In genomic region chr6:159434410-159434809, GRCh38 we compare ENCODE assay signal across 20 cellular contexts.
"Had no signal": no experiment of that assay in that cellular context is flagged by ENCODE, and none has a peak within 500 bp of the region (broad histone marks: within the 10 kb centered on the region; RNA-seq: fewer than 3 reads in every experiment).

No MANE protein-coding gene starts in this region.

- H3K27me3 ChIP-seq: sigmoid colon, tibial artery, uterus had no signal

- DNase-seq: hypothalamus; islet precursor cell; left ventricle myocardium inferior; mesenchymal stem cell; naive thymus-derived CD8-positive, alpha-beta T cell; nucleus accumbens; retina; right cardiac atrium; sigmoid colon; small intestine; spleen; stimulated activated CD4-positive, alpha-beta T cell treated with anti-CD3 and anti-CD28 coated beads, Interleukin-4, amount 100 ng/mL, for 24 hours; stimulated activated naive CD4-positive, alpha-beta T cell; tibial artery; uterus had no signal

- H3K4me3 ChIP-seq: left ventricle myocardium inferior, lung, sigmoid colon, spleen, suprapubic skin, thoracic aorta, tibial artery, uterus had no signal

- H3K36me3 ChIP-seq: left ventricle myocardium inferior, sigmoid colon, spleen, suprapubic skin, thoracic aorta, tibial artery, uterus had no signal

- H3K4me1 ChIP-seq: left ventricle myocardium inferior, parathyroid adenoma, sigmoid colon, spleen, suprapubic skin, tibial artery, uterus had no signal

- H3K27ac ChIP-seq: left ventricle myocardium inferior, parathyroid adenoma, sigmoid colon, spleen, thoracic aorta, tibial artery, uterus had no signal

- ATAC-seq: naive thymus-derived CD8-positive, alpha-beta T cell; right cardiac atrium; stimulated activated effector memory CD8-positive, alpha-beta T cell treated with anti-CD3 and anti-CD28 coated beads, Interleukin-12 subunit alpha, Interleukin-12 subunit beta, amount 100 ng/mL, for 72 hours had no signal
